Comparison of ENCODE assay signal across 8 cellular contexts in genomic region chr1:32220746-32221580, GRCh38. TPM values are rescaled to one million over a fixed set of nuclear protein-coding genes. Genes with fewer than 3 reads are reported as not detected.
DNase-seq lines count a peak whose midpoint lies in the region; ATAC-seq and TF ChIP-seq lines count a peak whose summit lies in the region.

No MANE protein-coding gene starts in this region.

- peak overlapping the region; percentile 95 for H3K4me3 Mint-ChIP-seq in activated naive CD4-positive, alpha-beta T cell treated with anti-CD3 and anti-CD28 coated beads for 36 hours
- peak overlapping the region; percentile 93 for H3K4me3 Mint-ChIP-seq in activated naive CD8-positive, alpha-beta T cell treated with anti-CD3 and anti-CD28 coated beads for 36 hours

- H3K4me1 ChIP-seq in tibial artery: peaks cover 0 to 35% (median 28%) of the 10 kb centered on the region in 4 donors

- intact Hi-C loops in activated naive CD4-positive, alpha-beta T cell treated with anti-CD3 and anti-CD28 coated beads for 36 hours (cut with micrococcal nuclease): loop anchor here (5.0 kb wide), 1 partner anchor 131 kb away; no protein-coding TSS in a partner anchor
- intact Hi-C loops in tibial artery (cut with DNase I; ENCODE audit: low total_unique reads): loop anchor here (5.0 kb wide), 1 partner anchor 71 kb away; the partner anchor contains the start of gene HDAC1

- ATAC-seq in GM19351 (IDR thresholded peaks at IDR 0.05; ENCODE audit: unreplicated experiment): no peak

- no peak for DNase-seq in activated naive CD4-positive, alpha-beta T cell treated with anti-CD3 and anti-CD28 coated beads for 36 hours
- DNase-seq in activated naive CD4-positive, alpha-beta T cell (lab: John Stamatoyannopoulos, UW): no peak
- no peak for DNase-seq in activated naive CD8-positive, alpha-beta T cell treated with anti-CD3 and anti-CD28 coated beads for 36 hours
- peak; percentile 72 for DNase-seq in left kidney (ENCODE audit: low read depth, low spot score)
- DNase-seq in tibial artery: no peak
- DNase-seq in hippocampal formation (lab: John Stamatoyannopoulos, UW): no peak
- no peak for DNase-seq in HUDEP-2 (lab: John Stamatoyannopoulos, UW; ENCODE audit: unreplicated experiment in 76 of 76)

- CTCF ChIA-PET in activated naive CD4-positive, alpha-beta T cell treated with anti-CD3 and anti-CD28 coated beads for 36 hours (lab: Charles Lee): interaction anchor here (1.7 kb wide), 1 partner anchor 27 kb away, joined by 5 read pairs; no protein-coding TSS in a partner anchor

- H3K36me3 ChIP-seq in tibial artery: peaks cover 30 to 62% (median 39%) of the 10 kb centered on the region in 3 donors

- H3K4me3 ChIP-seq in tibial artery: peak overlapping the region; percentile 65 to 86

- no peaks in the 10 kb centered on the region for H3K27me3 Mint-ChIP-seq in activated naive CD4-positive, alpha-beta T cell treated with anti-CD3 and anti-CD28 coated beads for 36 hours (ENCODE audit: low read depth)
- H3K27me3 Mint-ChIP-seq in activated naive CD8-positive, alpha-beta T cell treated with anti-CD3 and anti-CD28 coated beads for 36 hours: no peaks in the 10 kb centered on the region

- no peak overlapping the region for H3K27ac Mint-ChIP-seq in activated naive CD4-positive, alpha-beta T cell treated with anti-CD3 and anti-CD28 coated beads for 36 hours
- H3K27ac Mint-ChIP-seq in activated naive CD8-positive, alpha-beta T cell treated with anti-CD3 and anti-CD28 coated beads for 36 hours: peak overlapping the region; percentile 96

- peaks cover 10% of the 10 kb centered on the region for H3K36me3 Mint-ChIP-seq in activated naive CD4-positive, alpha-beta T cell treated with anti-CD3 and anti-CD28 coated beads for 36 hours (ENCODE audit: low read depth)
- peaks cover 22% of the 10 kb centered on the region for H3K36me3 Mint-ChIP-seq in activated naive CD8-positive, alpha-beta T cell treated with anti-CD3 and anti-CD28 coated beads for 36 hours

- H3K9me3 Mint-ChIP-seq in activated naive CD4-positive, alpha-beta T cell treated with anti-CD3 and anti-CD28 coated beads for 36 hours: no peaks in the 10 kb centered on the region
- H3K9me3 Mint-ChIP-seq in activated naive CD8-positive, alpha-beta T cell treated with anti-CD3 and anti-CD28 coated beads for 36 hours: no peaks in the 10 kb centered on the region

- no peaks in the 10 kb centered on the region for H3K9me3 ChIP-seq in tibial artery

- TF ChIP-seq CTCF in tibial artery (IDR thresholded peaks at IDR 0.05): no peak

- H3K4me1 Mint-ChIP-seq in activated naive CD4-positive, alpha-beta T cell treated with anti-CD3 and anti-CD28 coated beads for 36 hours (ENCODE audit: low read depth): peaks cover 37% of the 10 kb centered on the region
- H3K4me1 Mint-ChIP-seq in activated naive CD8-positive, alpha-beta T cell treated with anti-CD3 and anti-CD28 coated beads for 36 hours: peaks cover 30% of the 10 kb centered on the region

- H3K27ac ChIP-seq in tibial artery: peak overlapping the region; percentile 90 to 92

- no peaks in the 10 kb centered on the region for H3K27me3 ChIP-seq in tibial artery

RNA-seq across cellular contexts. Expression of gene TMEM234, which starts 1.2 kb away (rescaled TPM):
- total RNA-seq in activated naive CD4-positive, alpha-beta T cell treated with anti-CD3 and anti-CD28 coated beads for 36 hours: 1 to 10 TPM; 5.1 to 6.4 TPM
- 1 to 10 TPM; 5.7 to 6.5 TPM for total RNA-seq in activated naive CD8-positive, alpha-beta T cell treated with anti-CD3 and anti-CD28 coated beads for 36 hours

RNA-seq across cellular contexts. Expression of gene EIF3I, which starts 1.2 kb away (rescaled TPM):
- 100 to 1,000 TPM; 382 to 391 TPM for total RNA-seq in activated naive CD4-positive, alpha-beta T cell treated with anti-CD3 and anti-CD28 coated beads for 36 hours
- 100 to 1,000 TPM; 366 to 389 TPM for total RNA-seq in activated naive CD8-positive, alpha-beta T cell treated with anti-CD3 and anti-CD28 coated beads for 36 hours

RNA-seq across cellular contexts. Expression of gene DCDC2B, which starts 12.1 kb away (rescaled TPM):
- total RNA-seq in activated naive CD4-positive, alpha-beta T cell treated with anti-CD3 and anti-CD28 coated beads for 36 hours: not detected
- not detected for total RNA-seq in activated naive CD8-positive, alpha-beta T cell treated with anti-CD3 and anti-CD28 coated beads for 36 hours

RNA-seq across cellular contexts. Expression of gene IQCC, which starts 15.5 kb away (rescaled TPM):
- total RNA-seq in activated naive CD4-positive, alpha-beta T cell treated with anti-CD3 and anti-CD28 coated beads for 36 hours: 1 to 10 TPM; 4.8 to 5.9 TPM
- 1 to 10 TPM; 4.8 to 5.0 TPM for total RNA-seq in activated naive CD8-positive, alpha-beta T cell treated with anti-CD3 and anti-CD28 coated beads for 36 hours

RNA-seq across cellular contexts. Expression of gene CCDC28B, which starts 20.6 kb away (rescaled TPM):
- total RNA-seq in activated naive CD4-positive, alpha-beta T cell treated with anti-CD3 and anti-CD28 coated beads for 36 hours: 10 to 100 TPM; 13.1 to 14.8 TPM
- total RNA-seq in activated naive CD8-positive, alpha-beta T cell treated with anti-CD3 and anti-CD28 coated beads for 36 hours: 10 to 100 TPM; 29.0 to 29.1 TPM
